In genomic region chr10:77290528-77291155, GRCh38 we compare ENCODE assay signal across 10 cellular contexts.
A peak's percentile ranks its signal among the peaks of the same experiment; 100 is the strongest.
DNase-seq lines count a peak whose midpoint lies in the region; ATAC-seq and TF ChIP-seq lines count a peak whose summit lies in the region.
"Had no signal": no experiment of that assay in that cellular context is flagged by ENCODE, and none has a peak within 500 bp of the region (broad histone marks: within the 10 kb centered on the region; RNA-seq: fewer than 3 reads in every experiment).

No MANE protein-coding gene starts in this region.

- H2AK5ac ChIP-seq in IMR-90 (ENCODE audit: low read depth, low read length): peak overlapping the region; percentile 67

- no peak; the same call in 1 of the 2 replicates for TF ChIP-seq POLR2A in IMR-90 (IDR thresholded peaks at IDR 0.05; ENCODE audit: low read depth, low read length)

- H3K9me3 ChIP-seq in IMR-90 (ENCODE audit: control insufficient read depth, insufficient read depth, low read length): no peaks in the 10 kb centered on the region
- H3K9me3 ChIP-seq in muscle layer of colon (ENCODE audit: low read length): no peaks in the 10 kb centered on the region
- no peaks in the 10 kb centered on the region for H3K9me3 ChIP-seq in HAP-1

- dilution Hi-C loops in IMR-90 (cut with HindIII; ENCODE audit: low sequenced_read_pairs, unreplicated experiment): no loop called here

- peak overlapping the region; percentile 68 to 80 for H4K8ac ChIP-seq in IMR-90 (ENCODE audit: low read depth in 2 of 2, low read length in 2 of 2)

- peak overlapping the region; percentile 94 for H2BK120ac ChIP-seq in IMR-90 (ENCODE audit: low read depth, low read length)

- peaks cover 11% of the 10 kb centered on the region; the same call in 1 of the 2 replicates for H3K9me1 ChIP-seq in IMR-90 (ENCODE audit: insufficient read depth, low read length)

- H3K56ac ChIP-seq in IMR-90 (ENCODE audit: extremely low read depth, insufficient read depth, low read length): peak overlapping the region; percentile 92

- peak; percentile 98 for DNase-seq in AG10803 (ENCODE audit: low read depth)
- peak; percentile 93 for DNase-seq in IMR-90
- DNase-seq in cardiac fibroblast (ENCODE audit: low read depth in 2 of 2): peak; percentile 64 to 97
- DNase-seq in hypothalamus (lab: John Stamatoyannopoulos, UW): no peak
- DNase-seq in HAP-1 (ENCODE audit: low spot score in 2 of 2): no peak
- no peak for DNase-seq in C1 segment of cervical spinal cord (lab: John Stamatoyannopoulos, UW)
- DNase-seq: KBM-7, NCI-H524 had no signal

- TF ChIP-seq CTCF in AG10803 (conservative IDR thresholded peaks at IDR 0.05; ENCODE audit: low read length) (peak; percentile 9; the same call in 1 of the 2 replicates), IMR-90 (conservative IDR thresholded peaks at IDR 0.05; ENCODE audit: low read depth, low read length) (0 out of 2 replicates have a peak, but pooled peaks have one; percentile 5), cardiac fibroblast (IDR thresholded peaks at IDR 0.05; ENCODE audit: low read depth, low read length) (no peak)

- H3K27me3 ChIP-seq in IMR-90 (ENCODE audit: control insufficient read depth, insufficient read depth, low read length) (no peaks in the 10 kb centered on the region), muscle layer of colon (ENCODE audit: control insufficient read depth in 1 of 2, insufficient read depth in 2 of 2, low read length in 2 of 2) (no peaks in the 10 kb centered on the region), HAP-1 (ENCODE audit: low read depth) (no peaks in the 10 kb centered on the region)

- H3K9ac ChIP-seq in IMR-90 (ENCODE audit: low read depth, low read length) (peak overlapping the region; percentile 7; the same call in 1 of the 2 replicates), muscle layer of colon (ENCODE audit: low read length) (no peak overlapping the region)

- BruUV-seq in IMR-90 (replicated peaks; lab: Mats Ljungman, UMichigan): no TSS peak

- H3K4me1 ChIP-seq in IMR-90 (ENCODE audit: control insufficient read depth, insufficient read depth, low read length): peaks cover 17% of the 10 kb centered on the region
- peaks cover 65% of the 10 kb centered on the region for H3K4me1 ChIP-seq in muscle layer of colon (ENCODE audit: insufficient read depth, low read length)
- H3K4me1 ChIP-seq in HAP-1: no peaks in the 10 kb centered on the region

- ATAC-seq in IMR-90 (ENCODE audit: low read depth) (peak; percentile 81), HG03139 (IDR thresholded peaks at IDR 0.05; ENCODE audit: unreplicated experiment) (no peak)

- H2AFZ ChIP-seq in IMR-90 (replicated peaks; ENCODE audit: low read length, poor library complexity): peak overlapping the region; percentile 60

- peak overlapping the region; percentile 47; the same call in 1 of the 2 replicates for H3K27ac ChIP-seq in IMR-90 (ENCODE audit: insufficient read depth, low read length)
- peak overlapping the region; percentile 47 for H3K27ac ChIP-seq in muscle layer of colon (ENCODE audit: low read depth, low read length)

- POLR2A ChIA-PET in IMR-90 (lab: Charles Lee; ENCODE audit: unreplicated experiment): interaction anchor here (0.9 kb wide), 1 partner anchor 213 kb away, joined by 5 read pairs; no protein-coding TSS in a partner anchor

- peak overlapping the region; percentile 90 for H4K91ac ChIP-seq in IMR-90 (ENCODE audit: insufficient read depth, low read depth, low read length)

- H3K18ac ChIP-seq in IMR-90 (ENCODE audit: low read depth, low read length): peak overlapping the region; percentile 35; the same call in 1 of the 2 replicates

- intact Hi-C loops in IMR-90 (cut with micrococcal nuclease): loop anchor here (5.0 kb wide), 1 partner anchor 93 kb away; no protein-coding TSS in a partner anchor

- H3K36me3 ChIP-seq in IMR-90 (ENCODE audit: control insufficient read depth, insufficient read depth, low read length) (no peaks in the 10 kb centered on the region), muscle layer of colon (ENCODE audit: insufficient read depth, low read length) (no peaks in the 10 kb centered on the region), HAP-1 (replicated peaks) (no peaks in the 10 kb centered on the region)

- H3K79me1 ChIP-seq in IMR-90 (ENCODE audit: low read depth in 1 of 2, low read length in 2 of 2): peaks cover 0 to 3% of the 10 kb centered on the region in 2 experiments; a peak in 1 of 4 replicates

- peak overlapping the region; percentile 96; the same call in 2 of the 3 replicates for H2BK15ac ChIP-seq in IMR-90 (ENCODE audit: low read depth, low read length)

- H3K23ac ChIP-seq in IMR-90 (ENCODE audit: low read depth, low read length): peak overlapping the region; percentile 90

- peak overlapping the region; percentile 80 for H3K14ac ChIP-seq in IMR-90 (replicated peaks; ENCODE audit: low read depth, low read length)

- CTCF ChIA-PET in IMR-90 (lab: Yijun Ruan, JAX): interaction anchor here (0.6 to 1.1 kb wide), 3 partner anchors 10 to 350 kb away, joined by 4 to 5 read pairs (median 4); no protein-coding TSS in a partner anchor

- peak overlapping the region; percentile 90 for H2BK20ac ChIP-seq in IMR-90 (ENCODE audit: low read depth, low read length)

- peak overlapping the region; percentile 84 for H2BK5ac ChIP-seq in IMR-90 (ENCODE audit: low read depth, low read length, poor library complexity, severe bottlenecking)

- H2AK9ac ChIP-seq in IMR-90 (replicated peaks; ENCODE audit: low read depth, low read length, poor library complexity): peak overlapping the region; percentile 70

- no peak overlapping the region; the same call in 1 of the 2 replicates for H3K4me3 ChIP-seq in AG10803 (ENCODE audit: low read length)
- H3K4me3 ChIP-seq in IMR-90 (ENCODE audit: insufficient read depth, low read depth, low read length): no peak overlapping the region
- H3K4me3 ChIP-seq in cardiac fibroblast (replicated peaks in 1 of 2; ENCODE audit: low read depth in 2 of 2, low read length in 2 of 2): no peak overlapping the region
- H3K4me3 ChIP-seq in muscle layer of colon (ENCODE audit: low read depth in 1 of 2, low read length in 2 of 2): peak overlapping the region in 1 of 2 donors; percentile 11
- no peak overlapping the region for H3K4me3 ChIP-seq in HAP-1

- peak overlapping the region; percentile 92 for H3K4ac ChIP-seq in IMR-90 (ENCODE audit: low read depth, low read length)

- WGBS in IMR-90 (ENCODE audit: extremely low coverage in 2 of 2, insufficient read length in 1 of 2), 2 experiments: no CpG with 5 or more reads among the region's 6 CpGs

- H4K5ac ChIP-seq in IMR-90 (ENCODE audit: low read depth, low read length): peak overlapping the region; percentile 22; the same call in 1 of the 2 replicates

- no peaks in the 10 kb centered on the region for H4K20me1 ChIP-seq in IMR-90 (ENCODE audit: insufficient read depth, low read length)

- in situ Hi-C loops in IMR-90 (cut with MboI; ENCODE audit: low sequenced_read_pairs): no loop called here
- in situ Hi-C loops in HAP-1 (cut with MboI; ENCODE audit: low sequenced_read_pairs): no loop called here

- peak overlapping the region; percentile 25; the same call in 1 of the 2 replicates for H3K4me2 ChIP-seq in IMR-90 (ENCODE audit: low read depth, low read length)

- peak; percentile 32 for TF ChIP-seq RAD21 in IMR-90 (IDR thresholded peaks at IDR 0.05; ENCODE audit: low read length)

TF ChIP-seq in IMR-90, 13 proteins besides CTCF, POLR2A, EP300 and RAD21:
- TF ChIP-seq RCOR1 (IDR thresholded peaks at IDR 0.05; ENCODE audit: insufficient replicate concordance, low read length) (peak; percentile 61), USF2 (IDR thresholded peaks at IDR 0.05; ENCODE audit: low read depth, low read length) (no peak), CEBPB (IDR thresholded peaks at IDR 0.05; ENCODE audit: low read depth, low read length) (peak; percentile 53), CHD1 (IDR thresholded peaks at IDR 0.05; ENCODE audit: low read depth, low read length) (no peak), BHLHE40 (IDR thresholded peaks at IDR 0.05; ENCODE audit: low read depth, low read length) (peak; percentile 90), SMC3 (IDR thresholded peaks at IDR 0.05; ENCODE audit: low read depth, low read length) (peak; percentile 7; the same call in 1 of the 2 replicates), MXI1 (IDR thresholded peaks at IDR 0.05; ENCODE audit: borderline replicate concordance, low read depth, low read length) (0 out of 2 replicates have a peak, but pooled peaks have one; percentile 49)
TF ChIP-seq in IMR-90: peak in this region for 5.

Comparison
In these comparisons a context has a peak if more than half of its experiments do, and no peak if none do; other contexts are left out.
1. DNase-seq: peak in AG10803 (single experiment), IMR-90 (single experiment) and cardiac fibroblast (2 of 2); none in hypothalamus (0 of 51), HAP-1 (0 of 2) and C1 segment of cervical spinal cord (0 of 14).